23 cellular contexts compared by ENCODE assay signal in the genomic region with DNA sequence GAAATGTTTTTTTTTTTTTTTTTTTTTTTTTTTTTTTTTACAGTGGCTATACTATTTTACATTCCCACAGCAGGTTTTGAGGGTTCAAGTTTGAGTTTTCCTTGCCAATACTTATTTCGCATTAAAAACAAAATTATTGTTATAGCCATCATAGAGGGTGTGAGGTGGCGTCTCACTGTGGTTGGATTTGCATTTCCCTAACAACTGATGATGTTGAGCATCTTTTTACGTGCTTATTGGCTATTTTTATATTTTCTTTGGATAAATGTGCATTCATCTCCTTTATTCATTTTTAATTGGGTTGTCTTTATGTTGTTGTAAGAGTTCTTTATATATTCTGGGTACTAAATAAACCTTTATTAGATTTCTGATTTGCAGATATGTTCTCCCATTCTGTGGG.
"Had no signal": no experiment of that assay in that cellular context is flagged by ENCODE, and none has a peak within 500 bp of the region (broad histone marks: within the 10 kb centered on the region; RNA-seq: fewer than 3 reads in every experiment).

No MANE protein-coding gene starts in this region.

- FAIRE-seq: endometrium had no signal

- H3K4me1 ChIP-seq: colonic mucosa, esophagus squamous epithelium, gastrocnemius medialis, psoas muscle, testis, tibial artery had no signal

- DNase-seq: colonic mucosa; effector memory CD4-positive, alpha-beta T cell; erythroblast; esophagus squamous epithelium; gastrocnemius medialis; head of caudate nucleus; left ventricle myocardium superior; lower lobe of right lung; natural killer cell; occipital lobe; ovary; posterior cingulate gyrus; psoas muscle; right cardiac atrium; spleen; stimulated activated CD4-positive, alpha-beta T cell treated with anti-CD3 and anti-CD28 coated beads, Interleukin-4, amount 100 ng/mL, for 4 hours; stimulated activated naive CD8-positive, alpha-beta T cell treated with anti-CD3 and anti-CD28 coated beads, Interleukin-15, Interleukin-2, amounts not matched to agents 100 U/mL and 50 U/mL, for 24 hours; substantia nigra; testis; tibial artery had no signal

- H3K4me3 ChIP-seq: colonic mucosa, esophagus squamous epithelium, gastrocnemius medialis, lower lobe of right lung, ovary, psoas muscle, skin epidermis, spleen, testis, tibial artery had no signal

- ATAC-seq: gastrocnemius medialis; left ventricle myocardium superior; lower lobe of right lung; natural killer cell; psoas muscle; right cardiac atrium; stimulated activated memory B cell treated with anti-CD40 and anti-IgM and Interleukin-4, amounts not matched to agents 10 μg/mL and 1 μg/mL and 100 μg/mL, for 72 hours; stimulated activated naive CD8-positive, alpha-beta T cell treated with anti-CD3 and anti-CD28 coated beads, Interleukin-15, Interleukin-2, amounts not matched to agents 100 U/mL and 50 U/mL, for 24 hours had no signal

- H3K27ac ChIP-seq: colonic mucosa, esophagus squamous epithelium, gastrocnemius medialis, lower lobe of right lung, ovary, psoas muscle, skin epidermis, spleen, testis, tibial artery had no signal

- H3K9me3 ChIP-seq: colonic mucosa, esophagus squamous epithelium, gastrocnemius medialis, lower lobe of right lung, ovary, psoas muscle, spleen, testis, tibial artery had no signal

- H3K36me3 ChIP-seq: colonic mucosa, esophagus squamous epithelium, gastrocnemius medialis, lower lobe of right lung, ovary, spleen, tibial artery had no signal

- H3K27me3 ChIP-seq: colonic mucosa, ovary, spleen, testis, tibial artery had no signal
